ENCODE assay signal across 8 cellular contexts in genomic region chr12:121797937-121798801, GRCh38. TPM values are rescaled to one million over a fixed set of nuclear protein-coding genes. Genes with fewer than 3 reads are reported as not detected.
A peak's percentile ranks its signal among the peaks of the same experiment; 100 is the strongest.
DNase-seq lines count a peak whose midpoint lies in the region; ATAC-seq, FAIRE-seq and TF ChIP-seq lines count a peak whose summit lies in the region.

No MANE protein-coding gene starts in this region.

- H3K4me2 ChIP-seq in endothelial cell of umbilical vein (ENCODE audit: insufficient read depth, low read length) = peak overlapping the region; percentile 42

- H3K4me1 ChIP-seq in ACC112 (ENCODE audit: control insufficient read depth, insufficient read depth, low read length, unreplicated experiment) (peaks cover 31% of the 10 kb centered on the region), endothelial cell of umbilical vein (ENCODE audit: control insufficient read depth, extremely low read depth, insufficient read depth, low read length) (peaks cover 42% of the 10 kb centered on the region), muscle layer of duodenum (ENCODE audit: control insufficient read depth in 1 of 2, insufficient read depth in 2 of 2, low read length in 2 of 2) (peaks cover 37 to 56% of the 10 kb centered on the region in 2 donors), vagina (peaks cover 71% of the 10 kb centered on the region)

- no peaks in the 10 kb centered on the region for H3K9me3 ChIP-seq in endothelial cell of umbilical vein (replicated peaks; ENCODE audit: control insufficient read depth, insufficient read depth, low read length)
- H3K9me3 ChIP-seq in muscle layer of duodenum (ENCODE audit: control insufficient read depth in 1 of 2, low read length in 2 of 2) = no peaks in the 10 kb centered on the region
- no peaks in the 10 kb centered on the region for H3K9me3 ChIP-seq in vagina

- H2AFZ ChIP-seq in ACC112 (ENCODE audit: low read length, unreplicated experiment) (no peak overlapping the region), endothelial cell of umbilical vein (ENCODE audit: low read depth, low read length) (no peak overlapping the region)

- no peaks in the 10 kb centered on the region for H3K27me3 ChIP-seq in ACC112 (ENCODE audit: insufficient read depth, low read length)
- no peaks in the 10 kb centered on the region for H3K27me3 ChIP-seq in endothelial cell of umbilical vein (ENCODE audit: control insufficient read depth in 2 of 2, insufficient read depth in 2 of 2, low read length in 2 of 2)
- H3K27me3 ChIP-seq in muscle layer of duodenum (ENCODE audit: low read depth, low read length) = no peaks in the 10 kb centered on the region
- H3K27me3 ChIP-seq in vagina = no peaks in the 10 kb centered on the region

- H3K9me1 ChIP-seq in endothelial cell of umbilical vein (replicated peaks; ENCODE audit: control insufficient read depth, extremely low read depth, insufficient read depth, low read length) = no peaks in the 10 kb centered on the region

- H4K20me1 ChIP-seq in endothelial cell of umbilical vein (replicated peaks; ENCODE audit: control insufficient read depth, extremely low read depth, insufficient read depth, low read length) = no peaks in the 10 kb centered on the region

- TF ChIP-seq CTCF in endothelial cell of umbilical vein (IDR thresholded peaks at IDR 0.05; ENCODE audit: extremely low read depth in 1 of 2, insufficient read depth in 1 of 2, low read depth in 1 of 2, low read length in 2 of 2) = no peak
- TF ChIP-seq CTCF in vagina (IDR thresholded peaks at IDR 0.05) = no peak

- ATAC-seq in HG03025 (IDR thresholded peaks at IDR 0.05; ENCODE audit: low FRiP score, unreplicated experiment) (no peak), GM18511 (IDR thresholded peaks at IDR 0.05; ENCODE audit: unreplicated experiment) (no peak)

- H3K9ac ChIP-seq in endothelial cell of umbilical vein (replicated peaks; ENCODE audit: extremely low read depth, insufficient read depth, low read length) = no peak overlapping the region

- peak overlapping the region; percentile 86 for H3K4me3 ChIP-seq in ACC112 (ENCODE audit: low read depth, low read length)
- H3K4me3 ChIP-seq in Jurkat, Clone E6-1 (ENCODE audit: low read length) = peak overlapping the region; percentile 9; the same call in 1 of the 2 replicates
- peak overlapping the region in 2 of 3 experiments; percentile 15 to 79 for H3K4me3 ChIP-seq in endothelial cell of umbilical vein (replicated peaks in 1 of 3; ENCODE audit: insufficient read depth in 1 of 3, low read depth in 1 of 3, low read length in 3 of 3)
- peak overlapping the region; percentile 43 to 62 for H3K4me3 ChIP-seq in muscle layer of duodenum (ENCODE audit: low read depth in 1 of 2, low read length in 2 of 2)
- H3K4me3 ChIP-seq in vagina = peak overlapping the region; percentile 58 to 87

- POLR2A ChIA-PET in endothelial cell of umbilical vein (lab: Charles Lee) = interaction anchor here (3.8 to 5.7 kb wide), 2 partner anchors 8 to 13 kb away, joined by 15 to 37 read pairs; no protein-coding TSS in a partner anchor

- H3K27ac ChIP-seq in ACC112 (ENCODE audit: low read depth, low read length) = no peak overlapping the region
- no peak overlapping the region for H3K27ac ChIP-seq in endothelial cell of umbilical vein (ENCODE audit: insufficient read depth, low read depth, low read length)
- H3K27ac ChIP-seq in muscle layer of duodenum (ENCODE audit: low read length) = peak overlapping the region; percentile 94
- peak overlapping the region; percentile 100 for H3K27ac ChIP-seq in vagina

- FAIRE-seq in endothelial cell of umbilical vein (lab: Jason Lieb, UNC) = peak; percentile 43

- dilution Hi-C loops in endothelial cell of umbilical vein (cut with MboI; ENCODE audit: extremely low pct_ligation_motif_present, low sequenced_read_pairs) = no loop called here

- no peak for DNase-seq in Jurkat, Clone E6-1 (ENCODE audit: low read depth, low spot score)
- peak; percentile 83 for DNase-seq in SHP77 treated with DMSO at 0.1 percent for 48 hours (lab: John Stamatoyannopoulos, UW)
- peak; percentile 55 for DNase-seq in endothelial cell of umbilical vein (ENCODE audit: low read depth, low spot score)
- no peak for DNase-seq in vagina (ENCODE audit: extremely low spot score in 2 of 2)

- CTCF ChIA-PET in endothelial cell of umbilical vein (lab: Charles Lee) = interaction anchor here (1.2 to 12.7 kb wide), 2 partner anchors 10 to 90 kb away, joined by 6 to 774 read pairs; partner anchors contain the start of genes PSMD9 and SETD1B

- intact Hi-C loops in endothelial cell of umbilical vein (cut with micrococcal nuclease) = loop anchor here (5.0 kb wide), 1 partner anchor 171 kb away; the partner anchor contains the start of gene ORAI1
- intact Hi-C loops in vagina (cut with DNase I) = loop anchor here (5.0 kb wide), 1 partner anchor 89 kb away; the partner anchor contains the start of gene PSMD9

- H3K36me3 ChIP-seq in ACC112 (ENCODE audit: insufficient read depth, low read length) (no peaks in the 10 kb centered on the region; the same call in 1 of the 2 replicates), endothelial cell of umbilical vein (ENCODE audit: control insufficient read depth in 2 of 2, extremely low read depth in 1 of 2, insufficient read depth in 2 of 2, low read length in 2 of 2) (peaks cover 2 to 16% of the 10 kb centered on the region in 2 experiments), muscle layer of duodenum (ENCODE audit: control insufficient read depth in 1 of 2, insufficient read depth in 2 of 2, low read length in 2 of 2) (peaks cover 0 to 10% of the 10 kb centered on the region in 2 donors), vagina (peaks cover 0 to 11% of the 10 kb centered on the region in 2 donors)

- TF ChIP-seq POLR2A in endothelial cell of umbilical vein (IDR thresholded peaks at IDR 0.05; ENCODE audit: low read depth, low read length) (peak; percentile 40), vagina (IDR thresholded peaks at IDR 0.05) (no peak)

- peaks cover 51% of the 10 kb centered on the region for H3K79me2 ChIP-seq in ACC112 (ENCODE audit: control insufficient read depth, insufficient read depth, low read length, unreplicated experiment)
- peaks cover 42% of the 10 kb centered on the region for H3K79me2 ChIP-seq in endothelial cell of umbilical vein (ENCODE audit: control insufficient read depth, insufficient read depth, low read length)

- BruUV-seq in endothelial cell of umbilical vein (replicated peaks; lab: Mats Ljungman, UMichigan) = no TSS peak

TF ChIP-seq in endothelial cell of umbilical vein, 7 proteins besides CTCF, POLR2A, EP300 and RAD21:
- no peak for TF ChIP-seq FOS (IDR thresholded peaks at IDR 0.05; ENCODE audit: borderline replicate concordance, insufficient read depth, low read length)
- TF ChIP-seq, protein P1, sequence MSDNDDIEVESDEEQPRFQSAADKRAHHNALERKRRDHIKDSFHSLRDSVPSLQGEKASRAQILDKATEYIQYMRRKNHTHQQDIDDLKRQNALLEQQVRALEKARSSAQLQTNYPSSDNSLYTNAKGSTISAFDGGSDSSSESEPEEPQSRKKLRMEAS (IDR thresholded peaks at IDR 0.05; ENCODE audit: insufficient read depth, insufficient read length) = peak; percentile 66

RNA-seq across cellular contexts. Expression of gene RHOF, which starts 4.7 kb away (rescaled TPM):
- polyA plus RNA-seq in Jurkat, Clone E6-1 (2012; ENCODE audit: insufficient read depth, insufficient read length) = 30.9 TPM
- 22.2 and 22.3 TPM in 2 replicates for total RNA-seq in endothelial cell of umbilical vein
- 9.3 and 12.0 TPM in 2 replicates for polyA plus RNA-seq in endothelial cell of umbilical vein
- polyA plus RNA-seq in endothelial cell of umbilical vein (2011; cell fraction: cytosol; rRNA removed) = 4.9 and 5.7 TPM in 2 replicates
- polyA plus RNA-seq in endothelial cell of umbilical vein (2011; cell fraction: nucleus; rRNA removed) = 35.7 and 45.9 TPM in 2 replicates
- 7.8 and 15.5 TPM in 2 replicates for polyA plus RNA-seq in endothelial cell of umbilical vein (2012)
- 9.0 and 9.7 TPM in 2 replicates for polyA minus RNA-seq in endothelial cell of umbilical vein
- polyA minus RNA-seq in endothelial cell of umbilical vein (2011; cell fraction: cytosol; rRNA and poly(A)+ RNA removed) = 146 TPM
- polyA minus RNA-seq in endothelial cell of umbilical vein (2011; cell fraction: nucleus; rRNA and poly(A)+ RNA removed) = 36.3 and 41.7 TPM in 2 replicates
- total RNA-seq in vagina = 16.5 TPM

RNA-seq across cellular contexts. Expression of gene SETD1B, which starts 5.6 kb away (rescaled TPM):
- polyA plus RNA-seq in Jurkat, Clone E6-1 (2012; ENCODE audit: insufficient read depth, insufficient read length) = 13.0 TPM
- total RNA-seq in endothelial cell of umbilical vein (27.0 and 28.1 TPM in 2 replicates), vagina (10.6 TPM)
- polyA plus RNA-seq in endothelial cell of umbilical vein = 2.3 and 2.6 TPM in 2 replicates
- 3.2 TPM in 2 replicates for polyA plus RNA-seq in endothelial cell of umbilical vein (2011; cell fraction: cytosol; rRNA removed)
- polyA plus RNA-seq in endothelial cell of umbilical vein (2011; cell fraction: nucleus; rRNA removed) = 6.7 and 7.0 TPM in 2 replicates
- 8.4 and 9.7 TPM in 2 replicates for polyA plus RNA-seq in endothelial cell of umbilical vein (2012)
- polyA minus RNA-seq in endothelial cell of umbilical vein = 3.3 and 4.1 TPM in 2 replicates
- polyA minus RNA-seq in endothelial cell of umbilical vein (2011; cell fraction: cytosol; rRNA and poly(A)+ RNA removed) = 8.3 TPM
- polyA minus RNA-seq in endothelial cell of umbilical vein (2011; cell fraction: nucleus; rRNA and poly(A)+ RNA removed) = 3.2 and 7.0 TPM in 2 replicates

Comparison
In these comparisons a context has a peak if more than half of its experiments do, and no peak if none do; other contexts are left out.
1. H3K27ac ChIP-seq: peak in muscle layer of duodenum (single experiment) and vagina (single experiment); none in ACC112 (single experiment) and endothelial cell of umbilical vein (single experiment).
2. H3K4me3 ChIP-seq: peak in every context shown above with its lines; median percentile 86 in ACC112; 72 in vagina; 52 in muscle layer of duodenum; 47 in endothelial cell of umbilical vein; 9 in Jurkat, Clone E6-1.
3. DNase-seq: peak in SHP77 treated with DMSO at 0.1 percent for 48 hours (single experiment) and endothelial cell of umbilical vein (single experiment); none in Jurkat, Clone E6-1 (single experiment) and vagina (0 of 2).